ENCODE assay signal across 9 cellular contexts in the genomic region with DNA sequence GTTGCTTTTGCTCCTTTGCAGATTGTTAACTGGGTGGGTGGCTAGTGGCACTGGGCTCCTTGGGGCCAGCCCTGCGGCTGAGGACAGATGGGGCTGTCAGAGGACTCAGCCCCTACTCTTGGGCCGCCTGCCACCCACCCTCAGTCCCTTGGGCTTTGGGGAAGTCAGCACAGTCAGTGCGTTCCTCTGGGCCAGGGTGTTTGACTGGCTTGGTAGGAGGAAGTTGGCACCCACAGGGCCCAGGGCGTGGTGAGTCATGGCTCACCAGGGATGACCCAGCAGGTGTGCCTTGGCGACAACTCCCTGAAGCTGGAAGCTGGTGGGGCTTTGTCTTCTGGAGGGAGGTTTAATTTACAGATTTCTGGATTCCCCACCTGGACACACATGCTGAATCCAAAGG. TPM values are rescaled to one million over a fixed set of nuclear protein-coding genes. Genes with fewer than 3 reads are reported as not detected.
DNase-seq lines count a peak whose midpoint lies in the region; ATAC-seq, FAIRE-seq and TF ChIP-seq lines count a peak whose summit lies in the region.
"Had no signal": no experiment of that assay in that cellular context is flagged by ENCODE, and none has a peak within 500 bp of the region (broad histone marks: within the 10 kb centered on the region; RNA-seq: fewer than 3 reads in every experiment).

No MANE protein-coding gene starts in this region.

- TF ChIP-seq EP300 in HepG2 (IDR thresholded peaks at IDR 0.05; ENCODE audit: low read depth in 2 of 2, low read length in 2 of 2) (no peak), HepG2 (CRISPR knock-in tag; IDR thresholded peaks at IDR 0.05; ENCODE audit: borderline replicate concordance) (no peak)

- H3K4me3 ChIP-seq in HCT116 (replicated peaks in 1 of 2; ENCODE audit: low read depth in 1 of 2, low read length in 2 of 2) (peak overlapping the region in 1 of 2 experiments; percentile 30; a peak in 1 of 4 replicates), HepG2 (replicated peaks in 1 of 3; ENCODE audit: insufficient read depth in 1 of 3, low read depth in 2 of 3, low read length in 3 of 3) (no peak overlapping the region)

- H3K9ac ChIP-seq in HCT116 (ENCODE audit: low read length) (peak overlapping the region; percentile 43), HepG2 (ENCODE audit: insufficient read depth, low read depth, low read length) (no peak overlapping the region)

- no peak for FAIRE-seq in HepG2 (lab: Jason Lieb, UNC)
- no peak for FAIRE-seq in GM12891 (lab: Jason Lieb, UNC)

- no peaks in the 10 kb centered on the region for H3K27me3 Mint-ChIP-seq in activated CD4-positive, alpha-beta memory T cell treated with anti-CD3 and anti-CD28 coated beads, Interleukin-2, amount 10 ng/mL, durations not matched to agents 7 days and 5 days
- H3K27me3 Mint-ChIP-seq: T-cell had no signal

- TF ChIP-seq POLR2A in HCT116 (IDR thresholded peaks at IDR 0.05; ENCODE audit: borderline replicate concordance, extremely low read depth, insufficient read depth, insufficient read length) (no peak), HepG2 (IDR thresholded peaks at IDR 0.05; ENCODE audit: insufficient read depth in 1 of 2, low read depth in 2 of 2, low read length in 2 of 2) (peak in 1 of 2 experiments; percentile 20; a peak in 1 of 4 replicates), GM12891 (IDR thresholded peaks at IDR 0.05; ENCODE audit: low read depth, low read length) (no peak)

- H4K20me1 ChIP-seq in HCT116 (ENCODE audit: insufficient read depth) (peaks cover 7% of the 10 kb centered on the region; the same call in 1 of the 2 replicates), HepG2 (ENCODE audit: insufficient read depth, low read length) (no peaks in the 10 kb centered on the region)

- peak overlapping the region; percentile 78 for H3K4me2 ChIP-seq in HCT116 (ENCODE audit: low read length)
- H3K4me2 ChIP-seq in HepG2 (ENCODE audit: low read depth, low read length): no peak overlapping the region

- ATAC-seq in HCT116 (peak; percentile 82), HepG2 (no peak), HG03354 (IDR thresholded peaks at IDR 0.05; ENCODE audit: poor library complexity, severe bottlenecking, unreplicated experiment) (no peak)
- ATAC-seq: T-cell had no signal

- H3K27ac Mint-ChIP-seq in activated CD4-positive, alpha-beta memory T cell treated with anti-CD3 and anti-CD28 coated beads, Interleukin-2, amount 10 ng/mL, durations not matched to agents 7 days and 5 days: peak overlapping the region; percentile 21

- RAD21 ChIA-PET in HCT116 (lab: Charles Lee; ENCODE audit: low non-redundant PET in 1 of 2, low total read pairs in 2 of 2, uncharacterized antibody in 2 of 2, unreplicated experiment in 2 of 2): no interaction called here

- H3K27ac ChIP-seq in HCT116 (ENCODE audit: low read depth, low read length) (peak overlapping the region; percentile 58), HepG2 (ENCODE audit: extremely low read length, insufficient read depth, low read length) (no peak overlapping the region)

- no TSS peak for BruUV-seq in HCT116 (replicated peaks; lab: Mats Ljungman, UMichigan)
- BruUV-seq in HepG2 (replicated peaks; lab: Mats Ljungman, UMichigan): no TSS peak

- H3K27me3 ChIP-seq in HCT116 (ENCODE audit: insufficient read depth, low read length) (no peaks in the 10 kb centered on the region), HepG2 (ENCODE audit: control insufficient read depth in 1 of 2, insufficient read depth in 2 of 2, low read length in 2 of 2) (no peaks in the 10 kb centered on the region)

- H3K9me2 ChIP-seq in HCT116 (ENCODE audit: insufficient read depth): no peaks in the 10 kb centered on the region

- TF ChIP-seq CTCF in HCT116 (IDR thresholded peaks at IDR 0.05 in 2 of 3, conservative IDR thresholded peaks at IDR 0.05 in 1 of 3; ENCODE audit: borderline replicate concordance in 1 of 3, insufficient read depth in 1 of 3, low read depth in 2 of 3, low read length in 2 of 3): no peak
- TF ChIP-seq CTCF in HepG2 (CRISPR knock-in tag; IDR thresholded peaks at IDR 0.05): no peak

- H3K36me3 Mint-ChIP-seq in activated CD4-positive, alpha-beta memory T cell treated with anti-CD3 and anti-CD28 coated beads, Interleukin-2, amount 10 ng/mL, durations not matched to agents 7 days and 5 days (ENCODE audit: low read depth): peaks cover 52% of the 10 kb centered on the region

- TF ChIP-seq RAD21 in HCT116 (IDR thresholded peaks at IDR 0.05; ENCODE audit: low read depth) (no peak), HepG2 (CRISPR knock-in tag; IDR thresholded peaks at IDR 0.05) (no peak)

- peak; percentile 57 for DNase-seq in 8988T
- DNase-seq in HCT116 (ENCODE audit: low read depth, low spot score): peak; percentile 54
- DNase-seq in activated CD4-positive, alpha-beta memory T cell treated with anti-CD3 and anti-CD28 coated beads, Interleukin-2, amount 10 ng/mL, durations not matched to agents 7 days and 5 days: no peak
- no peak for DNase-seq in HepG2 (ENCODE audit: low spot score)
- no peak for DNase-seq in NCI-H748 (lab: John Stamatoyannopoulos, UW; ENCODE audit: unreplicated experiment)
- DNase-seq in cortex of kidney (lab: John Stamatoyannopoulos, UW): no peak
- no peak for DNase-seq in GM12891 (ENCODE audit: insufficient read length, low spot score)

- 96% methylated on average over 4 of the region's 5 CpGs for WGBS in HepG2 (ENCODE audit: low lambda C conversion rate)

- intact Hi-C loops in HCT116 (cut with micrococcal nuclease): no loop called here
- intact Hi-C loops in HepG2 (cut with micrococcal nuclease; ENCODE audit: unreplicated experiment): no loop called here

- H3K4me1 Mint-ChIP-seq in activated CD4-positive, alpha-beta memory T cell treated with anti-CD3 and anti-CD28 coated beads, Interleukin-2, amount 10 ng/mL, durations not matched to agents 7 days and 5 days: peaks cover 57% of the 10 kb centered on the region

- peaks cover 61% of the 10 kb centered on the region for H3K79me2 ChIP-seq in HCT116 (ENCODE audit: insufficient read depth, low read length)
- peaks cover 9% of the 10 kb centered on the region for H3K79me2 ChIP-seq in HepG2 (ENCODE audit: insufficient read depth, low read length)

- no peaks in the 10 kb centered on the region for H3K9me3 ChIP-seq in HCT116 (ENCODE audit: control insufficient read depth in 1 of 2, insufficient read depth in 1 of 2, low read depth in 1 of 2, low read length in 2 of 2)
- H3K9me3 ChIP-seq in HepG2 (ENCODE audit: low read length): no peaks in the 10 kb centered on the region

- H3K36me3 ChIP-seq in HCT116 (ENCODE audit: control insufficient read depth in 1 of 2, insufficient read depth in 2 of 2, low read length in 2 of 2) (peaks cover 4 to 7% of the 10 kb centered on the region in 2 experiments; a peak in 1 of 4 replicates), HepG2 (replicated peaks in 1 of 2; ENCODE audit: control insufficient read depth in 1 of 2, insufficient read depth in 2 of 2, low read length in 2 of 2) (peaks cover 6 to 25% of the 10 kb centered on the region in 2 experiments)

- no peak overlapping the region for H3K4me3 Mint-ChIP-seq in activated CD4-positive, alpha-beta memory T cell treated with anti-CD3 and anti-CD28 coated beads, Interleukin-2, amount 10 ng/mL, durations not matched to agents 7 days and 5 days
- H3K4me3 Mint-ChIP-seq: T-cell had no signal

- H3K9me3 Mint-ChIP-seq in activated CD4-positive, alpha-beta memory T cell treated with anti-CD3 and anti-CD28 coated beads, Interleukin-2, amount 10 ng/mL, durations not matched to agents 7 days and 5 days: no peaks in the 10 kb centered on the region
- H3K9me3 Mint-ChIP-seq: T-cell had no signal

- H2AFZ ChIP-seq in HCT116 (ENCODE audit: low read depth, low read length, poor library complexity, severe bottlenecking) (no peak overlapping the region), HepG2 (ENCODE audit: low read length) (no peak overlapping the region)

- CTCF ChIA-PET in HCT116 (lab: Charles Lee): interaction anchor here (1.0 kb wide), 1 partner anchor 15 kb away, joined by 3 read pairs; no protein-coding TSS in a partner anchor
- CTCF ChIA-PET in activated CD4-positive, alpha-beta memory T cell treated with anti-CD3 and anti-CD28 coated beads, Interleukin-2, amount 10 ng/mL, durations not matched to agents 7 days and 5 days (lab: Charles Lee): interaction anchor here (0.9 to 1.7 kb wide), 2 partner anchors 11 to 115 kb away, joined by 4 read pairs; no protein-coding TSS in a partner anchor
- CTCF ChIA-PET in HepG2 (lab: Yijun Ruan, JAX; ENCODE audit: low intra/inter-chr PET ratio, low total read pairs): no interaction called here

- peaks cover 43 to 70% of the 10 kb centered on the region in 2 experiments for H3K4me1 ChIP-seq in HCT116 (ENCODE audit: control insufficient read depth in 1 of 2, insufficient read depth in 2 of 2, low read length in 2 of 2)
- peaks cover 26% of the 10 kb centered on the region for H3K4me1 ChIP-seq in HepG2 (ENCODE audit: insufficient read depth, low read length)

- in situ Hi-C loops in HepG2 (cut with HindIII; ENCODE audit: extremely low pct_ligation_motif_present, low pct_unique_long_range_greater_than_20kb): no loop called here

- POLR2A ChIA-PET in HCT116 (lab: Charles Lee): interaction anchor here (0.5 to 0.6 kb wide), 2 partner anchors 56 to 132 kb away, joined by 3 to 4 read pairs; no protein-coding TSS in a partner anchor
- POLR2A ChIA-PET in activated CD4-positive, alpha-beta memory T cell treated with anti-CD3 and anti-CD28 coated beads, Interleukin-2, amount 10 ng/mL, durations not matched to agents 7 days and 5 days (lab: Charles Lee): no interaction called here
- POLR2A ChIA-PET in HepG2 (lab: Yijun Ruan, JAX): no interaction called here

RNA-seq across cellular contexts. Expression of a gene that starts 32.4 kb away (rescaled TPM):
- total RNA-seq in HCT116 (2021; ENCODE audit: unreplicated experiment) (54.9 TPM), HepG2 (2016; rRNA removed; fragmentation: Illumina TruSeq; extraction: Trizol) (83.2 and 98.4 TPM in 2 replicates)
- polyA plus RNA-seq in HCT116 (2012): 17.2 and 22.8 TPM in 2 replicates
- 10 to 100 TPM; 65.1 to 65.3 TPM for total RNA-seq in activated CD4-positive, alpha-beta memory T cell treated with anti-CD3 and anti-CD28 coated beads, Interleukin-2, amount 10 ng/mL, durations not matched to agents 7 days and 5 days
- total RNA-seq in HepG2 (2016; cell fraction: cytosol; rRNA removed; fragmentation: Illumina TruSeq; extraction: Trizol; ENCODE audit: low read depth): 7.8 and 8.2 TPM in 2 replicates
- total RNA-seq in HepG2 (2016; cell fraction: insoluble cytoplasmic fraction; rRNA removed; fragmentation: Illumina TruSeq; extraction: Trizol): 84.4 and 87.6 TPM in 2 replicates
- total RNA-seq in HepG2 (2016; cell fraction: membrane; rRNA removed; fragmentation: Illumina TruSeq; extraction: Trizol): 37.9 and 42.3 TPM in 2 replicates
- 61.0 and 71.2 TPM in 2 replicates for total RNA-seq in HepG2 (2016; cell fraction: nucleus; rRNA removed; fragmentation: Illumina TruSeq; extraction: Trizol)
- polyA plus RNA-seq in HepG2 (2011; rRNA removed): 23.6 and 25.2 TPM in 2 replicates
- 10.9 and 17.5 TPM in 2 replicates for polyA plus RNA-seq in HepG2 (2011; cell fraction: cytosol; rRNA removed)
- 18.7 and 24.1 TPM in 2 replicates for polyA plus RNA-seq in HepG2 (2011; cell fraction: nucleus; rRNA removed)
- polyA plus RNA-seq in HepG2 (2012): 23.7 and 25.0 TPM in 2 replicates
- 2.8 and 3.6 TPM in 2 replicates for polyA plus RNA-seq in HepG2 (2016; cell fraction: cytosol; fragmentation: Illumina TruSeq; extraction: Trizol; ENCODE audit: low read depth)
- polyA plus RNA-seq in HepG2 (2016; cell fraction: insoluble cytoplasmic fraction; fragmentation: Illumina TruSeq; extraction: Trizol; ENCODE audit: low read depth): 37.1 and 37.6 TPM in 2 replicates
- polyA plus RNA-seq in HepG2 (2016; cell fraction: membrane; fragmentation: Illumina TruSeq; extraction: Trizol; ENCODE audit: low read depth): 13.0 and 13.5 TPM in 2 replicates
- polyA plus RNA-seq in HepG2 (2016; cell fraction: nucleus; fragmentation: Illumina TruSeq; extraction: Trizol; ENCODE audit: insufficient read depth, low read depth): 44.6 and 47.8 TPM in 2 replicates
- polyA minus RNA-seq in HepG2 (2011; rRNA and poly(A)+ RNA removed; ENCODE audit: low replicate concordance): 32.6 and 37.5 TPM in 2 replicates
- polyA minus RNA-seq in HepG2 (2011; cell fraction: cytosol; rRNA and poly(A)+ RNA removed): 34.0 and 41.8 TPM in 2 replicates
- polyA minus RNA-seq in HepG2 (2011; cell fraction: nucleus; rRNA and poly(A)+ RNA removed): 81.2 and 89.8 TPM in 2 replicates
- 14.5 TPM for polyA plus RNA-seq in GM12891 (2012; ENCODE audit: low read depth, missing spikeins)

Comparison
In these comparisons a context has a peak if more than half of its experiments do, and no peak if none do; other contexts are left out.
1. DNase-seq: peak in 8988T (single experiment) and HCT116 (single experiment); none in activated CD4-positive, alpha-beta memory T cell treated with anti-CD3 and anti-CD28 coated beads, Interleukin-2, amount 10 ng/mL, durations not matched to agents 7 days and 5 days (single experiment), HepG2 (single experiment), NCI-H748 (single experiment), cortex of kidney (single experiment) and GM12891 (single experiment).